9 cellular contexts compared by ENCODE assay signal in the genomic region with DNA sequence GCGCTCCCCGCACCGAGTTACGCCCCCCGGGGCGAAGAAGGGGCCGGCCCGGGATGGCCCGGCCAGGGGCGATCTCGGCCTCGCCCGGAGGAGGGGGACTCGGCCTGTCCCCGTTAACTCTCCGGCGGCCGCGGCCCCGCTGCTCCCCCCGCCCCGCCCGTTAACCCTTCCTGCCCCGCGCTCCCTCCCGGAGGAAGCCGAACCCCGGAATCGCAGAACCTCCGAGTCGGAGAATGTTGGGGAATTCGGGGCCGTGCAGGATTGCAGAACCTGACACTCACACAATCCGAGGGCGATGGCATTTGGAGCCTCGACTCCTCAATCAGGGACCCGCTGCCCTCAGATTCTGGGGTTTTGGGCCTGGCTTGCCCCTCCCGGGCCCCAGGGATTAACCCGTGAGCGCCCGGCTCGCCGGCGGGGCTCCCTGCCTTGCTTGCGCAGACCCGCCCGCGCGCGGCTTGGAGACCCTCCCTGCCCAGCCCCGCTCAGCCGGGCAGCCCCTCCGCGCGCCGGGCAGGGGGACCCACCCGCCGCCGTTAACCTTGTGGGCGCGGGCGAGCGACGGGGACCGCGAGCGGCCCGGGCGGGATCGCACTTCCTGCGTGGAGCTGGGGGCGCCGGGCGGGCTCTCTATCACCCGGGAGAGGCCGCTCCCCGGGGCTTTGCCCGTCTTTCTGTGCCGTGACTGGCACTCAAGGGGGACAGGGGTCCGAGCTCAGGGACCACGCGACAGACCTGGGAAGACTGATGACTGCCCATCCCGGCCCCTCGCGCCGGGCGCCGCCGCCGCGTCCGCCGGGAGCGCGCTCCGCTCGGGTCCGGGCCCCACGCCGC. TPM values are rescaled to one million over a fixed set of nuclear protein-coding genes. Genes with fewer than 3 reads are reported as not detected.
DNase-seq lines count a peak whose midpoint lies in the region; FAIRE-seq and TF ChIP-seq lines count a peak whose summit lies in the region.
"Had no signal": no experiment of that assay in that cellular context is flagged by ENCODE, and none has a peak within 500 bp of the region (broad histone marks: within the 10 kb centered on the region; RNA-seq: fewer than 3 reads in every experiment).

No MANE protein-coding gene starts in this region.

- H3K9ac ChIP-seq in iPS-15b (ENCODE audit: low read depth, low read length), result no peak overlapping the region
- H3K9ac ChIP-seq in skeletal muscle satellite cell (ENCODE audit: low read depth, low read length), result no peak overlapping the region

- peak overlapping the region; percentile 79 for H3K4me2 ChIP-seq in skeletal muscle satellite cell (ENCODE audit: low read length)

- H3K27ac ChIP-seq in VCaP, result peak overlapping the region; percentile 9; the same call in 1 of the 2 replicates

- H3K4me3 ChIP-seq in iPS-15b (ENCODE audit: low read depth, low read length), result peak overlapping the region; percentile 52
- peak overlapping the region; percentile 61 for H3K4me3 ChIP-seq in skeletal muscle satellite cell (ENCODE audit: low read length)

- FAIRE-seq in H54 (lab: Jason Lieb, UNC) (no peak), GM19239 (lab: Jason Lieb, UNC) (no peak)
- FAIRE-seq: HTR-8/SVneo had no signal

- no peak for TF ChIP-seq POLR2A in H54 (IDR thresholded peaks at IDR 0.05; ENCODE audit: low read depth, low read length)

- H3K27me3 ChIP-seq in iPS-15b (ENCODE audit: control insufficient read depth, insufficient read depth, low read length) (peaks cover 31% of the 10 kb centered on the region), skeletal muscle satellite cell (ENCODE audit: control insufficient read depth, insufficient read depth, low read length) (peaks cover 63% of the 10 kb centered on the region)

- peak; percentile 63 for DNase-seq in H54 (ENCODE audit: insufficient read length, low spot score)
- no peak for DNase-seq in GM19239 (ENCODE audit: insufficient read length, low spot score)
- no peak for DNase-seq in ureter (ENCODE audit: low spot score)
- DNase-seq in stimulated activated naive CD4-positive, alpha-beta T cell treated with Interleukin-2 at 50 U/mL for 16 hours (lab: John Stamatoyannopoulos, UW), result no peak
- DNase-seq in stimulated activated CD4-positive, alpha-beta T cell treated with anti-CD3 and anti-CD28 coated beads, Interleukin-4, amount 100 ng/mL, for 24 hours, result no peak

- H3K9me3 ChIP-seq in iPS-15b (ENCODE audit: control insufficient read depth, insufficient read depth, low read length) (no peaks in the 10 kb centered on the region), skeletal muscle satellite cell (replicated peaks; ENCODE audit: low read length) (no peaks in the 10 kb centered on the region)

- peaks cover 9% of the 10 kb centered on the region for H3K4me1 ChIP-seq in iPS-15b (ENCODE audit: control insufficient read depth, insufficient read depth, low read length)
- H3K4me1 ChIP-seq in skeletal muscle satellite cell (ENCODE audit: control insufficient read depth, insufficient read depth, low read length), result no peaks in the 10 kb centered on the region

- no peak for TF ChIP-seq CTCF in VCaP (conservative IDR thresholded peaks at IDR 0.05)

- H3K36me3 ChIP-seq in iPS-15b (ENCODE audit: control insufficient read depth, insufficient read depth, low read length), result no peaks in the 10 kb centered on the region
- H3K36me3 ChIP-seq in skeletal muscle satellite cell (ENCODE audit: insufficient read depth, low read length), result no peaks in the 10 kb centered on the region

RNA-seq across cellular contexts. Expression of a gene that starts 18.8 kb away (rescaled TPM):
- 1.7 and 2.0 TPM in 2 replicates for total RNA-seq in skeletal muscle satellite cell (2012; rRNA removed)
- 4.2 TPM for total RNA-seq in ureter
